Comparison of ENCODE assay signal across 8 cellular contexts in genomic region chr11:10455637-10456487, GRCh38. TPM values are rescaled to one million over a fixed set of nuclear protein-coding genes. Genes with fewer than 3 reads are reported as not detected.
A peak's percentile ranks its signal among the peaks of the same experiment; 100 is the strongest.
DNase-seq lines count a peak whose midpoint lies in the region; ATAC-seq and TF ChIP-seq lines count a peak whose summit lies in the region.

No MANE protein-coding gene starts in this region.

- no peaks in the 10 kb centered on the region for H3K79me2 ChIP-seq in SK-N-SH (ENCODE audit: insufficient read depth)

- no peaks in the 10 kb centered on the region for H3F3A ChIP-seq in SK-N-SH (replicated peaks; ENCODE audit: insufficient read depth)

- no peaks in the 10 kb centered on the region for H4K20me1 ChIP-seq in SK-N-SH (ENCODE audit: insufficient read depth)

- H2AFZ ChIP-seq in SK-N-SH (ENCODE audit: low read depth) = peak overlapping the region; percentile 85

- H3K4me2 ChIP-seq in SK-N-SH = peak overlapping the region; percentile 82

- no peaks in the 10 kb centered on the region for H3K9me2 ChIP-seq in SK-N-SH

- DNase-seq in GF-D8 (lab: John Stamatoyannopoulos, UW) (peak; percentile 61), SK-N-SH (peak; percentile 78), right cardiac atrium (peak in 2 of 3 donors; percentile 68 to 70), sigmoid colon (peak; percentile 80), COLO829 (ENCODE audit: low spot score) (no peak)
- peak; percentile 97 for DNase-seq in Jurkat, Clone E6-1 (ENCODE audit: low read depth, low spot score)
- peak; percentile 83 for DNase-seq in activated naive CD4-positive, alpha-beta T cell treated with anti-CD3 and anti-CD28 coated beads, Interleukin-2, amount 50 U/mL, for 16 hours

- H3K9me3 ChIP-seq in SK-N-SH = no peaks in the 10 kb centered on the region
- H3K9me3 ChIP-seq in right cardiac atrium (ENCODE audit: control insufficient read depth, low read length) = no peaks in the 10 kb centered on the region
- no peaks in the 10 kb centered on the region for H3K9me3 ChIP-seq in sigmoid colon

- 33% methylated on average over 17 of the region's 18 CpGs for WGBS in SK-N-SH (ENCODE audit: low lambda C conversion rate)
- WGBS in right cardiac atrium = 11% methylated on average over 18 of the region's 18 CpGs
- WGBS in sigmoid colon, 2 donors = 10 to 17% methylated on average over 18 of the region's 18 CpGs

- intact Hi-C loops in right cardiac atrium (cut with DNase I) = no loop called here
- intact Hi-C loops in sigmoid colon (cut with DNase I) = no loop called here

- 0 out of 2 replicates have a peak, but pooled peaks have one; percentile 16 for TF ChIP-seq RAD21 in SK-N-SH (IDR thresholded peaks at IDR 0.05; ENCODE audit: low read length)

- TF ChIP-seq POLR2A in sigmoid colon (IDR thresholded peaks at IDR 0.05) = no peak

- ATAC-seq in GM21723 (IDR thresholded peaks at IDR 0.05; ENCODE audit: unreplicated experiment) (peak; percentile 55), right cardiac atrium (peak; percentile 76 to 85)

- peak overlapping the region; percentile 71 for H3K4me3 ChIP-seq in Jurkat, Clone E6-1 (ENCODE audit: low read length)
- peak overlapping the region; percentile 35 to 62 for H3K4me3 ChIP-seq in SK-N-SH (ENCODE audit: low read depth in 2 of 2, low read length in 1 of 2)
- H3K4me3 ChIP-seq in right cardiac atrium (ENCODE audit: low read length) = no peak overlapping the region
- peak overlapping the region in 3 of 4 donors; percentile 20 to 35 (median 28) for H3K4me3 ChIP-seq in sigmoid colon

- CTCF ChIA-PET in SK-N-SH (lab: Yijun Ruan, JAX) = interaction anchor here (0.8 to 3.0 kb wide), 9 partner anchors 9 to 279 kb away, joined by 3 to 18 read pairs (median 3); partner anchors contain the start of gene RNF141

- peak overlapping the region; percentile 70 to 78 for H3K27ac ChIP-seq in SK-N-SH (ENCODE audit: low read depth in 2 of 2, low read length in 1 of 2)
- H3K27ac ChIP-seq in right cardiac atrium (ENCODE audit: low read length) = no peak overlapping the region
- peak overlapping the region; percentile 45 to 69 (median 56) for H3K27ac ChIP-seq in sigmoid colon

- POLR2A ChIA-PET in SK-N-SH (lab: Yijun Ruan, JAX) = interaction anchor here (1.3 to 2.0 kb wide), 4 partner anchors 49 to 85 kb away, joined by 3 to 5 read pairs (median 4); partner anchors contain the start of gene RNF141

- no peaks in the 10 kb centered on the region for H3K27me3 ChIP-seq in SK-N-SH (ENCODE audit: insufficient read depth)
- no peaks in the 10 kb centered on the region for H3K27me3 ChIP-seq in right cardiac atrium (ENCODE audit: control insufficient read depth, insufficient read depth)
- peaks cover 1 to 10% (median 6%) of the 10 kb centered on the region in 3 donors for H3K27me3 ChIP-seq in sigmoid colon

- peaks cover 12 to 34% of the 10 kb centered on the region in 2 experiments; a peak in 3 of 4 replicates for H3K4me1 ChIP-seq in SK-N-SH (ENCODE audit: control insufficient read depth in 1 of 2, insufficient read depth in 2 of 2, low read depth in 1 of 2, low read length in 1 of 2)
- H3K4me1 ChIP-seq in right cardiac atrium (ENCODE audit: control insufficient read depth, insufficient read depth, low read length) = peaks cover 9% of the 10 kb centered on the region
- peaks cover 0 to 20% (median 17%) of the 10 kb centered on the region in 4 donors for H3K4me1 ChIP-seq in sigmoid colon

- H3K36me3 ChIP-seq in SK-N-SH (replicated peaks in 1 of 2; ENCODE audit: control insufficient read depth in 1 of 2, insufficient read depth in 2 of 2, low read length in 1 of 2) (no peaks in the 10 kb centered on the region), sigmoid colon (no peaks in the 10 kb centered on the region)

- TF ChIP-seq EP300 in SK-N-SH (IDR thresholded peaks at IDR 0.05; ENCODE audit: borderline replicate concordance in 1 of 2, low read depth in 1 of 2, low read length in 1 of 2) (peak in 1 of 2 experiments; percentile 36; a peak in 1 of 4 replicates), sigmoid colon (IDR thresholded peaks at IDR 0.05) (no peak)

- no peak for TF ChIP-seq CTCF in SK-N-SH (IDR thresholded peaks at IDR 0.05)
- no peak for TF ChIP-seq CTCF in sigmoid colon (IDR thresholded peaks at IDR 0.05)

- H3K9ac ChIP-seq in SK-N-SH = peak overlapping the region; percentile 58

TF ChIP-seq in SK-N-SH, 30 proteins besides CTCF, POLR2A, EP300 and RAD21:
- 0 out of 2 replicates have a peak, but pooled peaks have one; percentile 6 for TF ChIP-seq RCOR1 (IDR thresholded peaks at IDR 0.05; ENCODE audit: low read length)
- TF ChIP-seq FOXJ3 (CRISPR knock-in tag; IDR thresholded peaks at IDR 0.05) = no peak
- 0 out of 2 replicates have a peak, but pooled peaks have one; percentile 50 for TF ChIP-seq RFX5 (IDR thresholded peaks at IDR 0.05; ENCODE audit: low read length)
- TF ChIP-seq GATA2 (CRISPR knock-in tag; IDR thresholded peaks at IDR 0.05) = peak; percentile 89
- no peak for TF ChIP-seq POLR2AphosphoS5 (IDR thresholded peaks at IDR 0.05; ENCODE audit: low read depth, low read length)
- TF ChIP-seq, protein P1, sequence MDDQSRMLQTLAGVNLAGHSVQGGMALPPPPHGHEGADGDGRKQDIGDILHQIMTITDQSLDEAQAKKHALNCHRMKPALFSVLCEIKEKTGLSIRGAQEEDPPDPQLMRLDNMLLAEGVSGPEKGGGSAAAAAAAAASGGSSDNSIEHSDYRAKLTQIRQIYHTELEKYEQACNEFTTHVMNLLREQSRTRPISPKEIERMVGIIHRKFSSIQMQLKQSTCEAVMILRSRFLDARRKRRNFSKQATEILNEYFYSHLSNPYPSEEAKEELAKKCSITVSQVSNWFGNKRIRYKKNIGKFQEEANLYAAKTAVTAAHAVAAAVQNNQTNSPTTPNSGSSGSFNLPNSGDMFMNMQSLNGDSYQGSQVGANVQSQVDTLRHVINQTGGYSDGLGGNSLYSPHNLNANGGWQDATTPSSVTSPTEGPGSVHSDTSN (IDR thresholded peaks at IDR 0.05) = peak; percentile 88
- peak; percentile 46; the same call in 1 of the 2 replicates for TF ChIP-seq TCF12 (IDR thresholded peaks at IDR 0.05)
- peak; percentile 13 for TF ChIP-seq MXI1 (IDR thresholded peaks at IDR 0.05; ENCODE audit: low read depth, low read length)
- no peak for TF ChIP-seq ZBTB33 (IDR thresholded peaks at IDR 0.05; ENCODE audit: borderline replicate concordance, low read depth)
- peak; percentile 48; the same call in 1 of the 2 replicates for TF ChIP-seq TAF1 (IDR thresholded peaks at IDR 0.05; ENCODE audit: borderline replicate concordance, low read depth, low read length)
- TF ChIP-seq YY1 (IDR thresholded peaks at IDR 0.05; ENCODE audit: low read depth) = 0 out of 2 replicates have a peak, but pooled peaks have one; percentile 42
- TF ChIP-seq FOSL2 (IDR thresholded peaks at IDR 0.05; ENCODE audit: borderline replicate concordance, low read depth) = peak; percentile 48

RNA-seq across cellular contexts. Expression of gene AMPD3, which starts 0.8 kb away (rescaled TPM):
- polyA plus RNA-seq in Jurkat, Clone E6-1 (2012; ENCODE audit: insufficient read depth, insufficient read length) = 9.3 TPM
- polyA plus RNA-seq in SK-N-SH (2012; rRNA removed) = 1.7 and 2.1 TPM in 2 replicates
- polyA plus RNA-seq in SK-N-SH (2012; cell fraction: cytosol; rRNA removed) = 1.1 and 1.6 TPM in 2 replicates
- 4.1 and 4.6 TPM in 2 replicates for polyA plus RNA-seq in SK-N-SH (2012; cell fraction: nucleus; rRNA removed)
- total RNA-seq in right cardiac atrium = 10 to 100 TPM in 1 of 4 donors, 1 to 10 TPM in 3; 4.4 to 10.8 (median 8.2) TPM
- 3.5 TPM for polyA plus RNA-seq in right cardiac atrium
- total RNA-seq in sigmoid colon = 1 to 10 TPM; 4.3 to 6.4 (median 4.8) TPM
- polyA plus RNA-seq in sigmoid colon = 1 to 10 TPM; 4.2 to 8.1 (median 5.1) TPM
